Comparison of ENCODE assay signal across 8 cellular contexts in genomic region chr12:6928703-6929407, GRCh38. TPM values are rescaled to one million over a fixed set of nuclear protein-coding genes. Genes with fewer than 3 reads are reported as not detected.
A peak's percentile ranks its signal among the peaks of the same experiment; 100 is the strongest.
DNase-seq lines count a peak whose midpoint lies in the region; ATAC-seq and TF ChIP-seq lines count a peak whose summit lies in the region.

No MANE protein-coding gene starts in this region.

- peaks cover 30% of the 10 kb centered on the region for H3K79me2 ChIP-seq in parathyroid adenoma

- H3K4me3 ChIP-seq in esophagus (ENCODE audit: low read depth in 1 of 2, low read length in 2 of 2): peak overlapping the region; percentile 66 to 97
- H3K4me3 ChIP-seq in parathyroid adenoma (ENCODE audit: low read depth, low read length): peak overlapping the region; percentile 83

- ATAC-seq in GM21447 (IDR thresholded peaks at IDR 0.05; ENCODE audit: unreplicated experiment): no peak

- no peaks in the 10 kb centered on the region for H3K9me3 ChIP-seq in esophagus (ENCODE audit: control insufficient read depth in 2 of 2, insufficient read depth in 1 of 2, low read depth in 1 of 2, low read length in 1 of 2)
- no peaks in the 10 kb centered on the region for H3K9me3 ChIP-seq in parathyroid adenoma (ENCODE audit: control insufficient read depth, low read length)

- H3K27ac ChIP-seq in esophagus (ENCODE audit: low read depth in 2 of 2, low read length in 1 of 2): peak overlapping the region; percentile 94 to 98
- H3K27ac ChIP-seq in parathyroid adenoma: peak overlapping the region; percentile 90

- H3K4me1 ChIP-seq in esophagus (ENCODE audit: control insufficient read depth in 2 of 2, insufficient read depth in 2 of 2, low read length in 1 of 2) (peaks cover 0 to 26% of the 10 kb centered on the region in 2 donors), parathyroid adenoma (peaks cover 50% of the 10 kb centered on the region)

- WGBS in esophagus, 2 donors: 8 to 11% methylated on average over 19 of the region's 19 CpGs

- peak overlapping the region; percentile 66 for H3K4me2 ChIP-seq in parathyroid adenoma (ENCODE audit: low read length)

- no peaks in the 10 kb centered on the region for H3K27me3 ChIP-seq in esophagus (ENCODE audit: control insufficient read depth in 1 of 2, insufficient read depth in 2 of 2, low read length in 2 of 2)
- H3K27me3 ChIP-seq in parathyroid adenoma (ENCODE audit: control insufficient read depth, insufficient read depth, low read length): no peaks in the 10 kb centered on the region

- H2AFZ ChIP-seq in parathyroid adenoma: peak overlapping the region; percentile 57

- TF ChIP-seq CTCF in parathyroid adenoma (IDR thresholded peaks at IDR 0.05): no peak

- peak overlapping the region; percentile 98 for H3K9ac ChIP-seq in parathyroid adenoma

- H3K36me3 ChIP-seq in esophagus (ENCODE audit: control insufficient read depth in 2 of 2, insufficient read depth in 2 of 2, low read length in 1 of 2) (peaks cover 0 to under 1% of the 10 kb centered on the region in 2 donors), parathyroid adenoma (ENCODE audit: control insufficient read depth, insufficient read depth, low read length) (no peaks in the 10 kb centered on the region)

- DNase-seq in GM03348 (ENCODE audit: low spot score) (peak; percentile 8), RKO (ENCODE audit: low spot score) (peak; percentile 24), middle frontal gyrus (ENCODE audit: extremely low spot score, low spot score) (no peak)
- DNase-seq in stimulated activated CD4-positive, alpha-beta T cell treated with anti-CD3 and anti-CD28 coated beads, Interleukin-1b, Interleukin-23, amount 100 ng/mL, for 48 hours: no peak
- DNase-seq in activated CD4-positive, alpha-beta T cell treated with anti-CD3 and anti-CD28 coated beads for 1 hour: no peak

RNA-seq across cellular contexts. Expression of gene ATN1, which starts 1.1 kb away (rescaled TPM):
- 10 to 100 TPM; 34.9 to 63.5 TPM for polyA plus RNA-seq in esophagus

RNA-seq across cellular contexts. Expression of gene ENO2, which starts 14.5 kb away (rescaled TPM):
- 1 to 10 TPM; 6.7 to 9.0 TPM for polyA plus RNA-seq in esophagus

RNA-seq across cellular contexts. Expression of gene RNU7-1, which starts 14.8 kb away (rescaled TPM):
- not detected for polyA plus RNA-seq in esophagus

RNA-seq across cellular contexts. Expression of gene C12orf57, which starts 15.0 kb away (rescaled TPM):
- 100 to 1,000 TPM; 108 to 253 TPM for polyA plus RNA-seq in esophagus

RNA-seq across cellular contexts. Expression of gene PTPN6, which starts 22.3 kb away (rescaled TPM):
- polyA plus RNA-seq in esophagus: 10 to 100 TPM; 19.1 to 38.3 TPM

Comparison
In these comparisons a context has a peak if more than half of its experiments do, and no peak if none do; other contexts are left out.
1. DNase-seq: peak in GM03348 (single experiment) and RKO (single experiment); none in stimulated activated CD4-positive, alpha-beta T cell treated with anti-CD3 and anti-CD28 coated beads, Interleukin-1b, Interleukin-23, amount 100 ng/mL, for 48 hours (single experiment), middle frontal gyrus (single experiment) and activated CD4-positive, alpha-beta T cell treated with anti-CD3 and anti-CD28 coated beads for 1 hour (single experiment).